ENCODE assay signal across 8 cellular contexts in the genomic region with DNA sequence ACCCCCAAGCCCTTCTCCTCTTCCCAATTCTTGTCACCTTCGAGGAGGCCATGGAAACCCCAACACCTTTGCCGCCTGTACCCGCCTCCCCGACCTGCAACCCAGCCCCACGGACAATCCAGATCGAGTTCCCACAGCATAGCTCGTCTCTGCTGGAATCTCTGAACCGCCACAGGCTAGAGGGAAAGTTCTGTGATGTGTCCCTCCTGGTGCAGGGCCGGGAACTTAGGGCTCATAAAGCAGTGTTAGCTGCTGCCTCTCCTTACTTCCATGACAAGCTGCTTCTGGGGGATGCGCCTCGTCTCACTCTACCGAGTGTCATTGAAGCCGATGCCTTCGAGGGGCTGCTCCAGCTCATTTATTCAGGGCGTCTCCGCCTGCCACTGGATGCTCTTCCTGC. TPM values are rescaled to one million over a fixed set of nuclear protein-coding genes. Genes with fewer than 3 reads are reported as not detected.
A peak's percentile ranks its signal among the peaks of the same experiment; 100 is the strongest.
DNase-seq lines count a peak whose midpoint lies in the region; ATAC-seq and TF ChIP-seq lines count a peak whose summit lies in the region.

No MANE protein-coding gene starts in this region.

- TSS peak; percentile 47 for BruUV-seq in MCF 10A (replicated peaks; lab: Mats Ljungman, UMichigan)

- H3K27me3 ChIP-seq in heart left ventricle (no peaks in the 10 kb centered on the region), uterus (no peaks in the 10 kb centered on the region)

- ATAC-seq in heart left ventricle (no peak), Right ventricle myocardium superior (ENCODE audit: poor library complexity) (no peak), GM21381 (IDR thresholded peaks at IDR 0.05; ENCODE audit: unreplicated experiment) (no peak)

- POLR2A ChIA-PET in MCF 10A (lab: Yijun Ruan, JAX) = interaction anchor here (0.7 to 3.1 kb wide), 18 partner anchors 10 to 387 kb away, joined by 3 to 23 read pairs (median 5); a partner anchor contains a TSS

- CTCF ChIA-PET in MCF 10A (lab: Yijun Ruan, JAX) = interaction anchor here (1.0 to 1.6 kb wide), 2 partner anchors 130 to 245 kb away, joined by 3 to 6 read pairs; no protein-coding TSS in a partner anchor

- intact Hi-C loops in heart left ventricle (cut with DNase I) (no loop called here), Right ventricle myocardium superior (cut with DNase I) (no loop called here), MCF 10A (cut with micrococcal nuclease) (no loop called here), uterus (cut with DNase I; ENCODE audit: low total_unique reads) (no loop called here)

- TF ChIP-seq POLR2A in heart left ventricle (IDR thresholded peaks at IDR 0.05) (no peak), uterus (IDR thresholded peaks at IDR 0.05) (no peak)

- H3K4me1 ChIP-seq in heart left ventricle (peaks cover 0 to 32% (median 17%) of the 10 kb centered on the region in 12 donors), uterus (peaks cover 0 to 6% of the 10 kb centered on the region in 2 donors)

- no peaks in the 10 kb centered on the region for H3K27me3 Mint-ChIP-seq in MCF 10A (ENCODE audit: insufficient read depth, unreplicated experiment)

- H3K9me3 ChIP-seq in heart left ventricle = no peaks in the 10 kb centered on the region
- H3K9me3 ChIP-seq in uterus = no peaks in the 10 kb centered on the region

- H3K4me1 Mint-ChIP-seq in MCF 10A (ENCODE audit: insufficient read depth, unreplicated experiment) = peaks cover 22% of the 10 kb centered on the region

- TF ChIP-seq CTCF in heart left ventricle (IDR thresholded peaks at IDR 0.05) (no peak), MCF 10A (IDR thresholded peaks at IDR 0.05; ENCODE audit: unreplicated experiment) (no peak), uterus (IDR thresholded peaks at IDR 0.05) (no peak)

- peak overlapping the region; percentile 71 to 99 (median 88) for H3K4me3 ChIP-seq in heart left ventricle
- H3K4me3 ChIP-seq in uterus = peak overlapping the region; percentile 65 to 75

- H3K36me3 Mint-ChIP-seq in MCF 10A (ENCODE audit: insufficient read depth, unreplicated experiment) = peaks cover 15% of the 10 kb centered on the region

- H3K36me3 ChIP-seq in heart left ventricle (peaks cover 0 to 22% (median 7%) of the 10 kb centered on the region in 9 donors), uterus (no peaks in the 10 kb centered on the region)

- DNase-seq in heart left ventricle = no peak
- no peak for DNase-seq in Right ventricle myocardium superior
- DNase-seq in MCF 10A (ENCODE audit: unreplicated experiment) = no peak
- DNase-seq in mesenteric fat pad (ENCODE audit: low spot score) = peak; percentile 79
- no peak for DNase-seq in uterus
- no peak for DNase-seq in NCI-H2196 treated with DMSO at 0.1 percent for 48 hours (lab: John Stamatoyannopoulos, UW; ENCODE audit: unreplicated experiment)
- no peak for DNase-seq in effector CD8-positive, alpha-beta T cell (lab: John Stamatoyannopoulos, UW)

- H3K27ac ChIP-seq in heart left ventricle (peak overlapping the region in 7 of 12 donors; percentile 67 to 88 (median 86)), uterus (peak overlapping the region; percentile 44 to 76)

- H3K27ac Mint-ChIP-seq in MCF 10A (ENCODE audit: low read depth, unreplicated experiment) = peak overlapping the region; percentile 72

- 45 to 53% (median 50%) methylated on average over 15 to 16 of the region's 16 CpGs for WGBS in heart left ventricle, 4 donors

- peak overlapping the region; percentile 89 for H3K4me3 Mint-ChIP-seq in MCF 10A (ENCODE audit: unreplicated experiment)

- no peaks in the 10 kb centered on the region for H3K9me3 Mint-ChIP-seq in MCF 10A (ENCODE audit: unreplicated experiment)

RNA-seq across cellular contexts. Expression of a gene that starts 0.7 kb away (rescaled TPM):
- total RNA-seq in heart left ventricle (1 to 10 TPM; 2.5 to 6.4 (median 4.7) TPM), Right ventricle myocardium superior (4.3 TPM), MCF 10A (2022) (7.5 and 8.3 TPM in 2 replicates), mesenteric fat pad (4.6 TPM), uterus (10 to 100 TPM in 1 of 4 donors, 1 to 10 TPM in 1, under 1 TPM in 2; under 0.01 to 12.0 (median 4.7) TPM)
- polyA plus RNA-seq in heart left ventricle = 1 to 10 TPM; 2.2 to 5.6 TPM

RNA-seq across cellular contexts. Expression of a gene that starts 35.2 kb away (rescaled TPM):
- 1 to 10 TPM; 2.4 to 9.9 (median 4.4) TPM for total RNA-seq in heart left ventricle
- polyA plus RNA-seq in heart left ventricle = 1 to 10 TPM; 5.0 to 5.8 TPM
- 4.8 TPM for total RNA-seq in Right ventricle myocardium superior
- 6.7 and 9.9 TPM in 2 replicates for total RNA-seq in MCF 10A (2022)
- 14.1 TPM for total RNA-seq in mesenteric fat pad
- 10 to 100 TPM; 11.5 to 67.6 (median 14.4) TPM for total RNA-seq in uterus

RNA-seq across cellular contexts. Expression of a gene that starts 37.1 kb away (rescaled TPM):
- total RNA-seq in heart left ventricle (100 to 1,000 TPM in 8 of 9 donors, 10 to 100 TPM in 1; 99.3 to 142 (median 120) TPM), Right ventricle myocardium superior (102 TPM), MCF 10A (2022) (212 and 231 TPM in 2 replicates), mesenteric fat pad (103 TPM), uterus (100 to 1,000 TPM in 1 of 4 donors, 10 to 100 TPM in 3; 10.8 to 135 (median 72.7) TPM)
- polyA plus RNA-seq in heart left ventricle = 100 to 1,000 TPM; 139 to 142 TPM

RNA-seq across cellular contexts. Expression of a gene that starts 44.2 kb away (rescaled TPM):
- total RNA-seq in heart left ventricle (10 to 100 TPM; 43.0 to 82.1 (median 47.3) TPM), Right ventricle myocardium superior (50.6 TPM), MCF 10A (2022) (28.9 and 33.9 TPM in 2 replicates), mesenteric fat pad (42.5 TPM), uterus (100 to 1,000 TPM in 1 of 4 donors, 10 to 100 TPM in 3; 10.5 to 147 (median 35.3) TPM)
- polyA plus RNA-seq in heart left ventricle = 10 to 100 TPM; 54.0 to 77.0 TPM
